Comparison of ENCODE assay signal across 1 cellular context in the genomic region with DNA sequence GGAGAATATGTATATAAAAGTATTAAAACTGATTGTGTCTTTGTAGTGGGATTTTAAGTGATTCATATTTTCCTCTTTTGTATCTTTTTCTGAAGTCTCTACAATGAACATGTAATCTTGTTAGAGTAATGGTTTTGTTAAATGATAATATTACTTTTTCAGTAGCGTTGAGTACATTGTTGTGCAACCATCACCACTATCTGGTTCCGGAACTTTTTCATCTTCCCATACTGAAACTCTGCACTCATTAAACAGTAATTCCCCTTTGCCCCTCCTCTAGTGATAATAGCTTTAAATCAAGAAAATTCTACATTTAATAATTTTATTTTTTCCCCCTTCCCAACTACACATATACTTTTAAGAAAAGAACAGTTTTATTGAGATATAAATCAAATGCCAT.
TF ChIP-seq lines count a peak whose summit lies in the region.

No MANE protein-coding gene starts in this region.

TF ChIP-seq in HCT116, 20 proteins besides CTCF, POLR2A, EP300 and RAD21:
- TF ChIP-seq, protein P1, sequence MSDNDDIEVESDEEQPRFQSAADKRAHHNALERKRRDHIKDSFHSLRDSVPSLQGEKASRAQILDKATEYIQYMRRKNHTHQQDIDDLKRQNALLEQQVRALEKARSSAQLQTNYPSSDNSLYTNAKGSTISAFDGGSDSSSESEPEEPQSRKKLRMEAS (IDR thresholded peaks at IDR 0.05): no peak
- TF ChIP-seq YY1 (IDR thresholded peaks at IDR 0.05; ENCODE audit: extremely low read depth, insufficient replicate concordance, low read depth, low read length) (no peak), FOSL1 (IDR thresholded peaks at IDR 0.05; ENCODE audit: low read depth) (no peak), EZH2phosphoT487 (IDR thresholded peaks at IDR 0.05; ENCODE audit: borderline replicate concordance) (no peak), SP1 (IDR thresholded peaks at IDR 0.05; ENCODE audit: low read depth) (no peak), POLR2AphosphoS5 (IDR thresholded peaks at IDR 0.05; ENCODE audit: low read depth, low read length) (no peak), ELF1 (IDR thresholded peaks at IDR 0.05; ENCODE audit: borderline replicate concordance, low read depth) (no peak), ZNF274 (IDR thresholded peaks at IDR 0.05; ENCODE audit: low read depth, low read length) (no peak), EZH2 (IDR thresholded peaks at IDR 0.05) (no peak), SRF (IDR thresholded peaks at IDR 0.05; ENCODE audit: low read depth) (no peak)
- TF ChIP-seq, protein P2, sequence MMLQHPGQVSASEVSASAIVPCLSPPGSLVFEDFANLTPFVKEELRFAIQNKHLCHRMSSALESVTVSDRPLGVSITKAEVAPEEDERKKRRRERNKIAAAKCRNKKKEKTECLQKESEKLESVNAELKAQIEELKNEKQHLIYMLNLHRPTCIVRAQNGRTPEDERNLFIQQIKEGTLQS (IDR thresholded peaks at IDR 0.05): no peak
- TF ChIP-seq, protein P3, sequence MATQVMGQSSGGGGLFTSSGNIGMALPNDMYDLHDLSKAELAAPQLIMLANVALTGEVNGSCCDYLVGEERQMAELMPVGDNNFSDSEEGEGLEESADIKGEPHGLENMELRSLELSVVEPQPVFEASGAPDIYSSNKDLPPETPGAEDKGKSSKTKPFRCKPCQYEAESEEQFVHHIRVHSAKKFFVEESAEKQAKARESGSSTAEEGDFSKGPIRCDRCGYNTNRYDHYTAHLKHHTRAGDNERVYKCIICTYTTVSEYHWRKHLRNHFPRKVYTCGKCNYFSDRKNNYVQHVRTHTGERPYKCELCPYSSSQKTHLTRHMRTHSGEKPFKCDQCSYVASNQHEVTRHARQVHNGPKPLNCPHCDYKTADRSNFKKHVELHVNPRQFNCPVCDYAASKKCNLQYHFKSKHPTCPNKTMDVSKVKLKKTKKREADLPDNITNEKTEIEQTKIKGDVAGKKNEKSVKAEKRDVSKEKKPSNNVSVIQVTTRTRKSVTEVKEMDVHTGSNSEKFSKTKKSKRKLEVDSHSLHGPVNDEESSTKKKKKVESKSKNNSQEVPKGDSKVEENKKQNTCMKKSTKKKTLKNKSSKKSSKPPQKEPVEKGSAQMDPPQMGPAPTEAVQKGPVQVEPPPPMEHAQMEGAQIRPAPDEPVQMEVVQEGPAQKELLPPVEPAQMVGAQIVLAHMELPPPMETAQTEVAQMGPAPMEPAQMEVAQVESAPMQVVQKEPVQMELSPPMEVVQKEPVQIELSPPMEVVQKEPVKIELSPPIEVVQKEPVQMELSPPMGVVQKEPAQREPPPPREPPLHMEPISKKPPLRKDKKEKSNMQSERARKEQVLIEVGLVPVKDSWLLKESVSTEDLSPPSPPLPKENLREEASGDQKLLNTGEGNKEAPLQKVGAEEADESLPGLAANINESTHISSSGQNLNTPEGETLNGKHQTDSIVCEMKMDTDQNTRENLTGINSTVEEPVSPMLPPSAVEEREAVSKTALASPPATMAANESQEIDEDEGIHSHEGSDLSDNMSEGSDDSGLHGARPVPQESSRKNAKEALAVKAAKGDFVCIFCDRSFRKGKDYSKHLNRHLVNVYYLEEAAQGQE (IDR thresholded peaks at IDR 0.05; ENCODE audit: low read depth): no peak
TF ChIP-seq in HCT116: peak in this region for 0.
